ENCODE assay signal across 8 cellular contexts in the genomic region with DNA sequence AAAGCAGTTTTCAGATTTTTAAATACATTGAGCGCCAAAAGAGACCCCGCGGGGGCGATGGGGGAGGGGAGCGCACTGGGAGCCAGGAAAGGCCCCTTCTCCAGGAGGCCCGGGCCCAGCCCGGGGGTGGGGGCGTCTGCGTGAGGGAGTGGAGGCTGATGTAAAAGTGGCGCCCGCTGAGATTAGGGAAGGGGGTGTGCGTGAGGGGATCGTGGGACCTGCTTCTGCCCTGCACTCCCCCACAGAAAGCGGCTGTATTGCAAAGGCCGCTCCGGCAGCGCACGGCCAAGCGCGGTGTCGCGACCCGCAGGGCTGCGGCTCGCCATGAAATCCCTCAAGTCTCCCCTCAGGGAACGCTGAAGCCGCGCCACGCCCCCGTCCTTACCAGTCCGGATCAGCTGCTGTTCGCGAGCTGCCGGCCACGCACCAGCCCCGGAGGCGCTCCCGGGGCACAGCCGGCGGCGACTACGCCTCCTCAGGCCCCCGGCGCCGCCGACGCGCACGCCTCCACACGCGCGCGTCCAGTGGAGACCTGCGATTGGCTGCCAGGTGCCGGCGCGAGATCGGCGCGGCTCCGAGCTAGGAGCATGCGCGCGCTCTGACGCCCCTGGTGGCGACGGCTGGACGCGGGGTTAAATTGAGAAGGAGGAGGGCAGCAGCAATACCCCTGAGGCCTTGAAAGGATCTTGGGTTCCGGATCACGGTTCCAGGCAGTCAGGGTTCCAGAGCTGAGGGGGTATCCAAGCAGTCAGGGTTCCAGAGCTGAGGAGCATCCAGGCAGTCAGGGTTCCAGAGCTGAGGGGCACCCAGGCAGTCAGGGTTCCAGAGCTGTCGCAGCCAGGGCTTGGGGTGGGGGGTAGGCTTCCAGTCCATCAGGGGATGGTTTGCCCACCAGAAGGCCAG. TPM values are rescaled to one million over a fixed set of nuclear protein-coding genes. Genes with fewer than 3 reads are reported as not detected.
DNase-seq lines count a peak whose midpoint lies in the region; ATAC-seq and TF ChIP-seq lines count a peak whose summit lies in the region.

A gene with protein sequence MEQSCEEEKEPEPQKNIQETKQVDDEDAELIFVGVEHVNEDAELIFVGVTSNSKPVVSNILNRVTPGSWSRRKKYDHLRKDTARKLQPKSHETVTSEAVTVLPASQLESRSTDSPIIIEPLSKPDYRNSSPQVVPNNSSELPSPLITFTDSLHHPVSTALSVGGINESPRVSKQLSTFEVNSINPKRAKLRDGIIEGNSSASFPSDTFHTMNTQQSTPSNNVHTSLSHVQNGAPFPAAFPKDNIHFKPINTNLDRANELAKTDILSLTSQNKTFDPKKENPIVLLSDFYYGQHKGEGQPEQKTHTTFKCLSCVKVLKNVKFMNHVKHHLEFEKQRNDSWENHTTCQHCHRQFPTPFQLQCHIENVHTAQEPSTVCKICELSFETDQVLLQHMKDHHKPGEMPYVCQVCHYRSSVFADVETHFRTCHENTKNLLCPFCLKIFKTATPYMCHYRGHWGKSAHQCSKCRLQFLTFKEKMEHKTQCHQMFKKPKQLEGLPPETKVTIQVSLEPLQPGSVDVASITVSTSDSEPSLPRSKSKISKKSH (minus strand): TSS at position 469 of the 903 bp plus-strand sequence. CDS start 19,344 bp downstream, outside the sequence.

- TF ChIP-seq CTCF in lower lobe of right lung (IDR thresholded peaks at IDR 0.05) = peak; percentile 40

- peak; percentile 79 to 84 for DNase-seq in NCI-H2081 (lab: John Stamatoyannopoulos, UW)
- no peak for DNase-seq in NCI-H2081 treated with DMSO at 0.1 percent for 48 hours (lab: John Stamatoyannopoulos, UW)
- peak; percentile 36 for DNase-seq in NCI-H2196 treated with DMSO at 0.1 percent for 48 hours (lab: John Stamatoyannopoulos, UW; ENCODE audit: unreplicated experiment)
- peak; percentile 90 for DNase-seq in activated CD4-positive, alpha-beta T cell treated with anti-CD3 and anti-CD28 coated beads for 48 hours
- peak; percentile 51 to 90 for DNase-seq in dermis microvascular lymphatic vessel endothelial cell (ENCODE audit: low read depth in 2 of 2)
- peak; percentile 76 for DNase-seq in lower lobe of right lung
- DNase-seq in stimulated activated CD4-positive, alpha-beta T cell treated with anti-CD3 and anti-CD28 coated beads, TNF-alpha, amount 100 ng/mL, for 24 hours (ENCODE audit: low read depth in 3 of 3) = peak; percentile 60 to 85 (median 65)

- no peaks in the 10 kb centered on the region for H3K36me3 ChIP-seq in lower lobe of right lung

- peaks cover 8% of the 10 kb centered on the region for H3K9me3 ChIP-seq in lower lobe of right lung

- ATAC-seq in HG03025 (IDR thresholded peaks at IDR 0.05; ENCODE audit: low FRiP score, unreplicated experiment) (peak; percentile 61), lower lobe of right lung (peak; percentile 93 to 97)

- no peaks in the 10 kb centered on the region for H3K27me3 ChIP-seq in lower lobe of right lung (ENCODE audit: low read depth)

- intact Hi-C loops in lower lobe of right lung (cut with DNase I) = loop anchor here (10.0 kb wide), 1 partner anchor 64 kb away; no protein-coding TSS in a partner anchor

- no peaks in the 10 kb centered on the region for H3K4me1 ChIP-seq in lower lobe of right lung

- H3K4me3 ChIP-seq in lower lobe of right lung = peak within 1 kb of the TSS; percentile 52

- no peak within 1 kb of the TSS for H3K27ac ChIP-seq in lower lobe of right lung

RNA-seq across cellular contexts. Expression of the gene that starts here (rescaled TPM):
- total RNA-seq in dermis microvascular lymphatic vessel endothelial cell (0.26 and 0.38 TPM in 2 replicates), lower lobe of right lung (0.86 TPM)

Comparison
In these comparisons a context has a peak if more than half of its experiments do, and no peak if none do; other contexts are left out.
1. Peak in DNase-seq in dermis microvascular lymphatic vessel endothelial cell; RNA of the gene not detected or under 1 TPM.
2. Peak in DNase-seq, ATAC-seq and H3K4me3 ChIP-seq in lower lobe of right lung; RNA of the gene not detected or under 1 TPM.